In the genomic region with DNA sequence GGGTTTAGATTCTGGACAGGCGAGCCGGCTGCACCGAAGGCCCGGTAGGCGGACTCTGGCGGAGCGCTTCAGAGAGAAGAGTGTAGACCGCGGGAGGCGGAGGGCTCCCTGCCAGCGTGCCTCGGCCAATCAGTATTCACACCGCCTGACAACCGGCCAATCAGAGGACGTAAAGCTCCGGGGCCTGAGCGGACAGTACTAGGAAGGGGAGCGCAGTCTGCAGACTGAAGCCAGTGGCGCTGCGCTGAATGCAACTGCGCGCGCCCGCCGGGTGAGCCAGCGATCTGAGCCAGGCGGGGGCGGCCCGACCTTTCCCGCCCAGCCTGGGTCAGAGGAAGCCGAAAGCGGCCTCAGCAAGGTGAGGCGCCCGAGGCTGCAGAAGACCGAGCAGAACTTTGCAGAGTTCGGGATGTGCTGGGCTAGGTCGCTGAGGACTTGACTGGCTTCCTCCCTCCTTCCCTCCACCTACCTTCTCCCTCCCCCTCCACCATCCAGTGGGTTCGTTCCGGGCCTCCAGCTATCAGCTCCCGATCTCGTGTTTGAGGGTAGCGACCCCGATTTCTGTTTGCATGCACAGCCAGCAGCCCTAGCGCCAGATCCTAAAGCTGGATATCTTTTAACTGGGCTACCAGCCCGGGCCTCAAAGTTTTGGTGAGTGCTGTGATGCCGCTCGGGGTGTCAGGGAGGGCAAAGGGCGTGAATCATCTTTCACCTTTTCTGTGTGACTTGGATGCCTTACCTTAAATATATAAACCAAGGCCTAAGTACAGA, we compare ENCODE assay signal across 8 cellular contexts. TPM values are rescaled to one million over a fixed set of nuclear protein-coding genes. Genes with fewer than 3 reads are reported as not detected.
A peak's percentile ranks its signal among the peaks of the same experiment; 100 is the strongest.
DNase-seq lines count a peak whose midpoint lies in the region; ATAC-seq lines count a peak whose summit lies in the region.

Gene DMRT2 (plus strand): TSS at position 233 of the 771 bp plus-strand sequence. CDS start 1,257 bp downstream, outside the sequence.

- peaks cover 52% of the 10 kb centered on the region for H3K4me1 Mint-ChIP-seq in stimulated activated memory B cell treated with anti-CD40 and anti-IgM and Interleukin-4, amounts not matched to agents 10 μg/mL and 1 μg/mL and 100 μg/mL, for 72 hours

- H3K36me3 Mint-ChIP-seq in stimulated activated memory B cell treated with anti-CD40 and anti-IgM and Interleukin-4, amounts not matched to agents 10 μg/mL and 1 μg/mL and 100 μg/mL, for 72 hours = no peaks in the 10 kb centered on the region

- peaks cover 2% of the 10 kb centered on the region for H3K9me3 Mint-ChIP-seq in stimulated activated memory B cell treated with anti-CD40 and anti-IgM and Interleukin-4, amounts not matched to agents 10 μg/mL and 1 μg/mL and 100 μg/mL, for 72 hours

- intact Hi-C loops in left colon (cut with DNase I, micrococcal nuclease) = no loop called here

- no peak within 1 kb of the TSS for H3K27ac Mint-ChIP-seq in stimulated activated memory B cell treated with anti-CD40 and anti-IgM and Interleukin-4, amounts not matched to agents 10 μg/mL and 1 μg/mL and 100 μg/mL, for 72 hours

- H3K9ac ChIP-seq in duodenal mucosa (ENCODE audit: low read depth in 1 of 2, low read length in 2 of 2) = no peak within 1 kb of the TSS

- no peaks in the 10 kb centered on the region for H3K9me3 ChIP-seq in duodenal mucosa (ENCODE audit: control insufficient read depth in 1 of 2, low read length in 2 of 2)

- DNase-seq in NCI-H2107 treated with DMSO at 0.1 percent for 48 hours (lab: John Stamatoyannopoulos, UW; ENCODE audit: unreplicated experiment) = peak; percentile 5
- DNase-seq in NCI-H2107 (lab: John Stamatoyannopoulos, UW) = no peak
- peak; percentile 65 for DNase-seq in RPMI7951 (ENCODE audit: low read depth)
- DNase-seq in left colon = peak; percentile 93 to 96
- no peak for DNase-seq in NOMO-1 (lab: John Stamatoyannopoulos, UW; ENCODE audit: unreplicated experiment in 2 of 2)

- H3K4me1 ChIP-seq in duodenal mucosa (ENCODE audit: control insufficient read depth in 1 of 2, insufficient read depth in 2 of 2, low read length in 2 of 2) = peaks cover 13 to 24% of the 10 kb centered on the region in 2 donors

- H3K27ac ChIP-seq in duodenal mucosa (ENCODE audit: low read depth, low read length) = no peak within 1 kb of the TSS

- H3K4me3 ChIP-seq in duodenal mucosa (ENCODE audit: low read depth in 1 of 2, low read length in 2 of 2) = peak within 1 kb of the TSS; percentile 17 to 54

- ATAC-seq in HG03432 (IDR thresholded peaks at IDR 0.05; ENCODE audit: unreplicated experiment) (peak; percentile 89), left colon (peak; percentile 91)
- ATAC-seq in stimulated activated memory B cell treated with anti-CD40 and anti-IgM and Interleukin-4, amounts not matched to agents 10 μg/mL and 1 μg/mL and 100 μg/mL, for 72 hours = no peak

- no peaks in the 10 kb centered on the region for H3K36me3 ChIP-seq in duodenal mucosa (ENCODE audit: control insufficient read depth in 1 of 2, insufficient read depth in 2 of 2, low read length in 2 of 2)

- H3K27me3 ChIP-seq in duodenal mucosa (ENCODE audit: control insufficient read depth in 1 of 2, insufficient read depth in 2 of 2, low read length in 2 of 2) = peaks cover 81 to 85% of the 10 kb centered on the region in 2 donors

- H3K4me3 Mint-ChIP-seq in stimulated activated memory B cell treated with anti-CD40 and anti-IgM and Interleukin-4, amounts not matched to agents 10 μg/mL and 1 μg/mL and 100 μg/mL, for 72 hours = peak within 1 kb of the TSS; percentile 24

- peaks cover 100% of the 10 kb centered on the region for H3K27me3 Mint-ChIP-seq in stimulated activated memory B cell treated with anti-CD40 and anti-IgM and Interleukin-4, amounts not matched to agents 10 μg/mL and 1 μg/mL and 100 μg/mL, for 72 hours

RNA-seq across cellular contexts. Expression of gene DMRT2, which starts in this region (rescaled TPM):
- not detected in 2 replicates for total RNA-seq in RPMI7951 (2014; rRNA removed; shearing (Covaris generic))
- total RNA-seq in left colon = 1 to 10 TPM; 3.6 to 8.1 TPM

Comparison
In these comparisons a context has a peak if more than half of its experiments do, and no peak if none do; other contexts are left out.
1. DNase-seq: peak in NCI-H2107 treated with DMSO at 0.1 percent for 48 hours (single experiment) and left colon (2 of 2); none in NCI-H2107 (single experiment) and NOMO-1 (0 of 2).
2. Peak in DNase-seq in RPMI7951; RNA of the gene not detected or under 1 TPM.